ENCODE assay signal across 22 cellular contexts in the genomic region with DNA sequence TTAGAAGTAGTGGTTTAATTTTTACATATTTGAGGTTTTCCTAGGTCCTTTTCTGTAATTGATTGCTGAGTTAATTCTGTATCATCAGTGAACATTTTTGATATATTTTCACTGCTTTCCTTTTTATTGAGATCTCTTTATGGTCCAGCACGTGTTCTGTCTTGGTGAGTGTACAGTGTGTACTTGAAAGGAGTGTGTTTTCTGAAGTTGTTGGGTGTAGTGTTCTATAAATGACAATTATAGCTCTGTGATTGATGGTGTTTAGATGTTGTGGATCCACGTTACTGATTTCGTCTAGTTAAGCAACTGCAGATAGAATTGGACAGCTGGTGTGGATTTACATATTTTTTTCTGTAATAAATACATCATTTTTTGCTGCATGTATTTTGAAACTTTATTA. TPM values are rescaled to one million over a fixed set of nuclear protein-coding genes. Genes with fewer than 3 reads are reported as not detected.
DNase-seq lines count a peak whose midpoint lies in the region; ATAC-seq, FAIRE-seq and TF ChIP-seq lines count a peak whose summit lies in the region.
"Had no signal": no experiment of that assay in that cellular context is flagged by ENCODE, and none has a peak within 500 bp of the region (broad histone marks: within the 10 kb centered on the region; RNA-seq: fewer than 3 reads in every experiment).

No MANE protein-coding gene starts in this region.

- H3K36me3 Mint-ChIP-seq in central memory CD8-positive, alpha-beta T cell (ENCODE audit: insufficient read depth): peaks cover 14% of the 10 kb centered on the region
- peaks cover 0 to 29% (median 15%) of the 10 kb centered on the region in 5 donors for H3K36me3 Mint-ChIP-seq in naive thymus-derived CD4-positive, alpha-beta T cell

- no peaks in the 10 kb centered on the region for H3K27me3 ChIP-seq in naive thymus-derived CD4-positive, alpha-beta T cell (ENCODE audit: control insufficient read depth in 2 of 2, insufficient read depth in 2 of 2, low read length in 2 of 2)
- no peaks in the 10 kb centered on the region for H3K27me3 ChIP-seq in gastroesophageal sphincter
- H3K27me3 ChIP-seq: cardiac muscle cell, esophagus muscularis mucosa, heart right ventricle, neural progenitor cell had no signal

- no peak for FAIRE-seq in A549 (lab: Jason Lieb, UNC)
- FAIRE-seq: kidney had no signal

- no peak for TF ChIP-seq RAD21 in A549 (conservative IDR thresholded peaks at IDR 0.05 in 1 of 2, IDR thresholded peaks at IDR 0.05 in 1 of 2)

- peaks cover 81% of the 10 kb centered on the region for H3K4me1 ChIP-seq in A549
- peaks cover 8 to 26% of the 10 kb centered on the region in 2 donors for H3K4me1 ChIP-seq in naive thymus-derived CD4-positive, alpha-beta T cell (ENCODE audit: control insufficient read depth in 2 of 2, insufficient read depth in 2 of 2, low read length in 2 of 2)
- peaks cover 0 to 60% (median 9%) of the 10 kb centered on the region in 3 donors for H3K4me1 ChIP-seq in gastroesophageal sphincter

- TF ChIP-seq POLR2A in A549 (IDR thresholded peaks at IDR 0.05; ENCODE audit: low read length) (no peak), gastroesophageal sphincter (IDR thresholded peaks at IDR 0.05) (no peak)

- WGBS in A549 (ENCODE audit: missing lambda C conversion rate): 60% methylated on average over 3 of the region's 3 CpGs
- 31 to 41% methylated on average over 3 of the region's 3 CpGs for WGBS in gastroesophageal sphincter (ENCODE audit: low coverage in 1 of 2), 2 donors

- no peaks in the 10 kb centered on the region for H3K9me3 Mint-ChIP-seq in central memory CD8-positive, alpha-beta T cell
- H3K9me3 Mint-ChIP-seq in naive thymus-derived CD4-positive, alpha-beta T cell: peaks cover 0 to 2% (median 0%) of the 10 kb centered on the region in 11 donors
- H3K9me3 Mint-ChIP-seq: T-helper 2 cell treated with Interferon-gamma antibody and Interleukin-4, amounts not matched to agents 5 μg/mL and 100 μg/mL, for 36 hours had no signal

- TF ChIP-seq EP300 in A549 (IDR thresholded peaks at IDR 0.05): no peak
- TF ChIP-seq EP300 in gastroesophageal sphincter (IDR thresholded peaks at IDR 0.05): no peak

- no peak for ATAC-seq in A549
- ATAC-seq in central memory CD8-positive, alpha-beta T cell (replicated peaks; ENCODE audit: extremely low read depth, poor library complexity, severe bottlenecking): no peak
- no peak for ATAC-seq in naive thymus-derived CD4-positive, alpha-beta T cell
- no peak for ATAC-seq in gastroesophageal sphincter
- ATAC-seq: activated CD8-positive, alpha-beta T cell treated with anti-CD3 and anti-CD28 coated beads, Interleukin-2, amount 10 ng/mL, durations not matched to agents 7 days and 5 days had no signal

- intact Hi-C loops in naive thymus-derived CD4-positive, alpha-beta T cell (cut with micrococcal nuclease): no loop called here

- TF ChIP-seq CTCF in A549 (IDR thresholded peaks at IDR 0.05) (no peak), gastroesophageal sphincter (IDR thresholded peaks at IDR 0.05) (no peak)

- H3K4me3 ChIP-seq in A549: no peak overlapping the region
- H3K4me3 ChIP-seq in naive thymus-derived CD4-positive, alpha-beta T cell (ENCODE audit: low read length): no peak overlapping the region
- no peak overlapping the region for H3K4me3 ChIP-seq in gastroesophageal sphincter
- H3K4me3 ChIP-seq: cardiac muscle cell, esophagus muscularis mucosa, HAP-1, heart right ventricle, neural progenitor cell had no signal

- peak overlapping the region; percentile 61 for H3K4me2 ChIP-seq in A549
- H3K4me2 ChIP-seq: neural progenitor cell had no signal

- no peaks in the 10 kb centered on the region for H3K36me3 ChIP-seq in naive thymus-derived CD4-positive, alpha-beta T cell (ENCODE audit: control insufficient read depth in 2 of 3, insufficient read depth in 3 of 3, low read length in 3 of 3)
- no peaks in the 10 kb centered on the region for H3K36me3 ChIP-seq in gastroesophageal sphincter
- H3K36me3 ChIP-seq: cardiac muscle cell, esophagus muscularis mucosa, heart right ventricle, neural progenitor cell had no signal

- H3K27ac ChIP-seq in A549 (peak overlapping the region; percentile 52 to 66; a peak in 4 of 6 replicates), gastroesophageal sphincter (no peak overlapping the region)
- H3K27ac ChIP-seq in naive thymus-derived CD4-positive, alpha-beta T cell (ENCODE audit: low read depth, low read length): no peak overlapping the region
- H3K27ac ChIP-seq: esophagus muscularis mucosa, KMS-11 had no signal

- H3K27ac Mint-ChIP-seq in central memory CD8-positive, alpha-beta T cell (ENCODE audit: low read depth): peak overlapping the region; percentile 9
- H3K27ac Mint-ChIP-seq in naive thymus-derived CD4-positive, alpha-beta T cell: peak overlapping the region in 5 of 9 donors; percentile 5 to 48 (median 20)
- H3K27ac Mint-ChIP-seq: activated CD8-positive, alpha-beta T cell treated with anti-CD3 and anti-CD28 coated beads, Interleukin-2, amount 10 ng/mL, durations not matched to agents 7 days and 5 days; neural progenitor cell; T-helper 2 cell treated with Interferon-gamma antibody and Interleukin-4, amounts not matched to agents 5 μg/mL and 100 μg/mL, for 36 hours had no signal

- H3K27me3 Mint-ChIP-seq in central memory CD8-positive, alpha-beta T cell: no peaks in the 10 kb centered on the region
- no peaks in the 10 kb centered on the region for H3K27me3 Mint-ChIP-seq in naive thymus-derived CD4-positive, alpha-beta T cell

- no peak for DNase-seq in A549 (ENCODE audit: low read depth in 1 of 2, low spot score in 1 of 2)
- peak; percentile 47 for DNase-seq in HCEC 1CT
- DNase-seq in central memory CD8-positive, alpha-beta T cell (ENCODE audit: low spot score in 2 of 2): no peak
- no peak for DNase-seq in naive thymus-derived CD4-positive, alpha-beta T cell
- no peak for DNase-seq in cortex of kidney (lab: John Stamatoyannopoulos, UW)
- no peak for DNase-seq in HuH-7.5 (ENCODE audit: low spot score)
- DNase-seq in NCI-H1436 (lab: John Stamatoyannopoulos, UW): no peak
- DNase-seq: activated CD4-positive, CD25-positive, alpha-beta regulatory T cell; activated CD8-positive, alpha-beta T cell treated with anti-CD3 and anti-CD28 coated beads, Interleukin-2, amount 10 ng/mL, durations not matched to agents 7 days and 5 days; EL; heart right ventricle; kidney; NCI-H1048; SIG-M5; trophoblast cell had no signal

- CTCF ChIA-PET in A549 (lab: Yijun Ruan, JAX): interaction anchor here (0.8 to 1.8 kb wide), 4 partner anchors 12 to 472 kb away, joined by 3 to 4 read pairs (median 3); no protein-coding TSS in a partner anchor
- CTCF ChIA-PET in naive thymus-derived CD4-positive, alpha-beta T cell (lab: Charles Lee): no interaction called here

- peaks cover 80% of the 10 kb centered on the region for H3K4me1 Mint-ChIP-seq in central memory CD8-positive, alpha-beta T cell
- peaks cover 31 to 95% (median 77%) of the 10 kb centered on the region in 7 donors for H3K4me1 Mint-ChIP-seq in naive thymus-derived CD4-positive, alpha-beta T cell

- POLR2A ChIA-PET in A549 (lab: Yijun Ruan, JAX): no interaction called here
- POLR2A ChIA-PET in naive thymus-derived CD4-positive, alpha-beta T cell (lab: Charles Lee): no interaction called here

- no peaks in the 10 kb centered on the region for H3K9me3 ChIP-seq in A549
- H3K9me3 ChIP-seq in naive thymus-derived CD4-positive, alpha-beta T cell (ENCODE audit: control insufficient read depth in 2 of 3, low read length in 3 of 3): no peaks in the 10 kb centered on the region
- no peaks in the 10 kb centered on the region for H3K9me3 ChIP-seq in gastroesophageal sphincter
- H3K9me3 ChIP-seq: esophagus muscularis mucosa, HAP-1, heart right ventricle had no signal

- no peak overlapping the region for H3K4me3 Mint-ChIP-seq in central memory CD8-positive, alpha-beta T cell
- peak overlapping the region in 8 of 10 donors; percentile 1 to 78 (median 48) for H3K4me3 Mint-ChIP-seq in naive thymus-derived CD4-positive, alpha-beta T cell
- H3K4me3 Mint-ChIP-seq: activated CD8-positive, alpha-beta T cell treated with anti-CD3 and anti-CD28 coated beads, Interleukin-2, amount 10 ng/mL, durations not matched to agents 7 days and 5 days; neural progenitor cell; T-helper 2 cell treated with Interferon-gamma antibody and Interleukin-4, amounts not matched to agents 5 μg/mL and 100 μg/mL, for 36 hours had no signal

TF ChIP-seq in A549, 52 proteins besides CTCF, POLR2A, EP300 and RAD21:
- no peak for TF ChIP-seq FOSB (CRISPR knock-in tag; IDR thresholded peaks at IDR 0.05)
- TF ChIP-seq FOXS1 (CRISPR knock-in tag; IDR thresholded peaks at IDR 0.05): no peak
- TF ChIP-seq SREBF2 (IDR thresholded peaks at IDR 0.05): no peak
- TF ChIP-seq CBX8 (IDR thresholded peaks at IDR 0.05): no peak
- TF ChIP-seq, protein P1, sequence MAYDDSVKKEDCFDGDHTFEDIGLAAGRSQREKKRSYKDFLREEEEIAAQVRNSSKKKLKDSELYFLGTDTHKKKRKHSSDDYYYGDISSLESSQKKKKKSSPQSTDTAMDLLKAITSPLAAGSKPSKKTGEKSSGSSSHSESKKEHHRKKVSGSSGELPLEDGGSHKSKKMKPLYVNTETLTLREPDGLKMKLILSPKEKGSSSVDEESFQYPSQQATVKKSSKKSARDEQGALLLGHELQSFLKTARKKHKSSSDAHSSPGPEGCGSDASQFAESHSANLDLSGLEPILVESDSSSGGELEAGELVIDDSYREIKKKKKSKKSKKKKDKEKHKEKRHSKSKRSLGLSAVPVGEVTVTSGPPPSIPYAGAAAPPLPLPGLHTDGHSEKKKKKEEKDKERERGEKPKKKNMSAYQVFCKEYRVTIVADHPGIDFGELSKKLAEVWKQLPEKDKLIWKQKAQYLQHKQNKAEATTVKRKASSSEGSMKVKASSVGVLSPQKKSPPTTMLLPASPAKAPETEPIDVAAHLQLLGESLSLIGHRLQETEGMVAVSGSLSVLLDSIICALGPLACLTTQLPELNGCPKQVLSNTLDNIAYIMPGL (CRISPR knock-in tag; IDR thresholded peaks at IDR 0.05; ENCODE audit: borderline replicate concordance): no peak
- TF ChIP-seq JUN (IDR thresholded peaks at IDR 0.05): no peak
TF ChIP-seq in A549: peak in this region for 0.

RNA-seq across cellular contexts. Expression of a gene that starts 32.7 kb away (rescaled TPM):
- polyA plus RNA-seq in A549 (2011; rRNA removed): 384 and 415 TPM in 2 replicates
- 107 and 152 TPM in 2 replicates for polyA plus RNA-seq in A549 (2012; cell fraction: cytosol; rRNA removed)
- polyA plus RNA-seq in A549 (2012; cell fraction: nucleus; rRNA removed): 116 and 183 TPM in 2 replicates
- polyA plus RNA-seq in A549 (2017; fragmentation: RNase III; extraction: RNeasy Plus Mini Kit Qiagen cat#74134 plus additional on column Dnase treatment): 96.9 to 104 TPM (median 100 TPM) in 3 replicates
- 677 and 730 TPM in 2 replicates for polyA minus RNA-seq in A549 (2011; rRNA and poly(A)+ RNA removed)
- 10 to 100 TPM; 52.8 to 84.5 (median 58.2) TPM for total RNA-seq in naive thymus-derived CD4-positive, alpha-beta T cell
- 10 to 100 TPM; 10.6 to 29.5 TPM for polyA plus RNA-seq in naive thymus-derived CD4-positive, alpha-beta T cell
- 10 to 100 TPM; 26.0 to 73.1 (median 53.0) TPM for total RNA-seq in gastroesophageal sphincter

Comparison
In these comparisons a context has a peak if more than half of its experiments do, and no peak if none do; other contexts are left out.
1. H3K27ac ChIP-seq: peak in A549 (2 of 2); none in naive thymus-derived CD4-positive, alpha-beta T cell (single experiment) and gastroesophageal sphincter (0 of 4).